1 cellular context compared by ENCODE assay signal in the genomic region with DNA sequence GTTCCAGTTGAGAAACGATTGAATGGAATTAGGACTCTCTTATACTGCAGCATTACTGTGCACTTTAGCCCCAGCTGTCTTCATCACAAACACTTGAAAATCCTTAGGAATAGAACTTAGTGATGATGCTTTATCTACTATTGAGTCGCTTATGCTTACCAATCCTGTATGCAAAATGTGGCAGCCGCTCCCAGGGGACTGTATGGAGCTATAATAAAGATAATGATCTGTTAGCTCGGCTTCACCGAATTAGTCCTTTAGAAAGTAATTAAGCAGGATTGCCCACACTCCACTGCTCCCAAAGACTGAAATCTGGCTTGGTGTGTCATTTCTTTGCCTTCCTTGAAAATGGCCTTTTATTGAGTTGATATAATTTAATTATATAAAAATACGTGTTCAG.
TF ChIP-seq lines count a peak whose summit lies in the region.

No MANE protein-coding gene starts in this region.

TF ChIP-seq in HEK293, 187 proteins besides CTCF, POLR2A, EP300 and RAD21 (continued from another document and continues in another):
- TF ChIP-seq, protein P1, sequence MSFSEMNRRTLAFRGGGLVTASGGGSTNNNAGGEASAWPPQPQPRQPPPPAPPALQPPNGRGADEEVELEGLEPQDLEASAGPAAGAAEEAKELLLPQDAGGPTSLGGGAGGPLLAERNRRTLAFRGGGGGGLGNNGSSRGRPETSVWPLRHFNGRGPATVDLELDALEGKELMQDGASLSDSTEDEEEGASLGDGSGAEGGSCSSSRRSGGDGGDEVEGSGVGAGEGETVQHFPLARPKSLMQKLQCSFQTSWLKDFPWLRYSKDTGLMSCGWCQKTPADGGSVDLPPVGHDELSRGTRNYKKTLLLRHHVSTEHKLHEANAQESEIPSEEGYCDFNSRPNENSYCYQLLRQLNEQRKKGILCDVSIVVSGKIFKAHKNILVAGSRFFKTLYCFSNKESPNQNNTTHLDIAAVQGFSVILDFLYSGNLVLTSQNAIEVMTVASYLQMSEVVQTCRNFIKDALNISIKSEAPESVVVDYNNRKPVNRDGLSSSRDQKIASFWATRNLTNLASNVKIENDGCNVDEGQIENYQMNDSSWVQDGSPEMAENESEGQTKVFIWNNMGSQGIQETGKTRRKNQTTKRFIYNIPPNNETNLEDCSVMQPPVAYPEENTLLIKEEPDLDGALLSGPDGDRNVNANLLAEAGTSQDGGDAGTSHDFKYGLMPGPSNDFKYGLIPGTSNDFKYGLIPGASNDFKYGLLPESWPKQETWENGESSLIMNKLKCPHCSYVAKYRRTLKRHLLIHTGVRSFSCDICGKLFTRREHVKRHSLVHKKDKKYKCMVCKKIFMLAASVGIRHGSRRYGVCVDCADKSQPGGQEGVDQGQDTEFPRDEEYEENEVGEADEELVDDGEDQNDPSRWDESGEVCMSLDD (tag by site-specific recombination; IDR thresholded peaks at IDR 0.05): no peak
- TF ChIP-seq ZNF670 (tag by site-specific recombination; IDR thresholded peaks at IDR 0.05; ENCODE audit: low read depth) (no peak), KLF8 (tag by site-specific recombination; IDR thresholded peaks at IDR 0.05) (0 out of 2 replicates have a peak, but pooled peaks have one; percentile 32), ZNF184 (tag by site-specific recombination; IDR thresholded peaks at IDR 0.05) (no peak), ZNF654 (tag by site-specific recombination; IDR thresholded peaks at IDR 0.05; ENCODE audit: low read depth) (no peak), ZXDB (tag by site-specific recombination; IDR thresholded peaks at IDR 0.05) (0 out of 2 replicates have a peak, but pooled peaks have one; percentile 12), ZBTB20 (tag by site-specific recombination; IDR thresholded peaks at IDR 0.05) (no peak), ZNF302 (tag by site-specific recombination; IDR thresholded peaks at IDR 0.05; ENCODE audit: low read depth) (no peak), MZF1 (tag by site-specific recombination; IDR thresholded peaks at IDR 0.05; ENCODE audit: borderline replicate concordance) (no peak), ZNF560 (tag by site-specific recombination; IDR thresholded peaks at IDR 0.05; ENCODE audit: borderline replicate concordance) (no peak), SCRT1 (tag by site-specific recombination; IDR thresholded peaks at IDR 0.05; ENCODE audit: borderline replicate concordance) (no peak), ZNF2 (tag by site-specific recombination; IDR thresholded peaks at IDR 0.05) (no peak), GFI1B (tag by site-specific recombination; IDR thresholded peaks at IDR 0.05) (0 out of 2 replicates have a peak, but pooled peaks have one; percentile 39), ZNF138 (tag by site-specific recombination; IDR thresholded peaks at IDR 0.05; ENCODE audit: borderline replicate concordance) (no peak), ZNF354C (tag by site-specific recombination; IDR thresholded peaks at IDR 0.05; ENCODE audit: borderline replicate concordance, low read depth) (no peak), TRIM28 (IDR thresholded peaks at IDR 0.05; ENCODE audit: borderline replicate concordance, low read length) (no peak), ZBTB8A (tag by site-specific recombination; IDR thresholded peaks at IDR 0.05) (no peak), ZNF114 (tag by site-specific recombination; IDR thresholded peaks at IDR 0.05) (no peak), ZNF211 (tag by site-specific recombination; IDR thresholded peaks at IDR 0.05; ENCODE audit: low read depth) (no peak), ZNF843 (tag by site-specific recombination; IDR thresholded peaks at IDR 0.05) (no peak), ZNF776 (tag by site-specific recombination; IDR thresholded peaks at IDR 0.05; ENCODE audit: borderline replicate concordance) (no peak), ZNF544 (tag by site-specific recombination; IDR thresholded peaks at IDR 0.05) (no peak), TCF7L2 (IDR thresholded peaks at IDR 0.05; ENCODE audit: borderline replicate concordance, low read depth, low read length) (no peak), EGR2 (tag by site-specific recombination; IDR thresholded peaks at IDR 0.05; ENCODE audit: low read depth) (no peak), GLIS2 (tag by site-specific recombination; IDR thresholded peaks at IDR 0.05) (no peak), ZFP3 (tag by site-specific recombination; IDR thresholded peaks at IDR 0.05; ENCODE audit: low read depth) (no peak), KLF10 (tag by site-specific recombination; IDR thresholded peaks at IDR 0.05) (peak; percentile 54), ZNF48 (tag by site-specific recombination; IDR thresholded peaks at IDR 0.05) (no peak), KLF16 (tag by site-specific recombination; IDR thresholded peaks at IDR 0.05) (no peak), OSR2 (tag by site-specific recombination; IDR thresholded peaks at IDR 0.05) (peak; percentile 92), ZNF335 (tag by site-specific recombination; conservative IDR thresholded peaks at IDR 0.05) (no peak), WT1 (tag by site-specific recombination; IDR thresholded peaks at IDR 0.05) (peak; percentile 48; the same call in 1 of the 2 replicates)
- TF ChIP-seq, protein P2, sequence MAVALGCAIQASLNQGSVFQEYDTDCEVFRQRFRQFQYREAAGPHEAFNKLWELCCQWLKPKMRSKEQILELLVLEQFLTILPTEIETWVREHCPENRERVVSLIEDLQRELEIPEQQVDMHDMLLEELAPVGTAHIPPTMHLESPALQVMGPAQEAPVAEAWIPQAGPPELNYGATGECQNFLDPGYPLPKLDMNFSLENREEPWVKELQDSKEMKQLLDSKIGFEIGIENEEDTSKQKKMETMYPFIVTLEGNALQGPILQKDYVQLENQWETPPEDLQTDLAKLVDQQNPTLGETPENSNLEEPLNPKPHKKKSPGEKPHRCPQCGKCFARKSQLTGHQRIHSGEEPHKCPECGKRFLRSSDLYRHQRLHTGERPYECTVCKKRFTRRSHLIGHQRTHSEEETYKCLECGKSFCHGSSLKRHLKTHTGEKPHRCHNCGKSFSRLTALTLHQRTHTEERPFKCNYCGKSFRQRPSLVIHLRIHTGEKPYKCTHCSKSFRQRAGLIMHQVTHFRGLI (tag by site-specific recombination; IDR thresholded peaks at IDR 0.05): no peak
- TF ChIP-seq, protein P3, sequence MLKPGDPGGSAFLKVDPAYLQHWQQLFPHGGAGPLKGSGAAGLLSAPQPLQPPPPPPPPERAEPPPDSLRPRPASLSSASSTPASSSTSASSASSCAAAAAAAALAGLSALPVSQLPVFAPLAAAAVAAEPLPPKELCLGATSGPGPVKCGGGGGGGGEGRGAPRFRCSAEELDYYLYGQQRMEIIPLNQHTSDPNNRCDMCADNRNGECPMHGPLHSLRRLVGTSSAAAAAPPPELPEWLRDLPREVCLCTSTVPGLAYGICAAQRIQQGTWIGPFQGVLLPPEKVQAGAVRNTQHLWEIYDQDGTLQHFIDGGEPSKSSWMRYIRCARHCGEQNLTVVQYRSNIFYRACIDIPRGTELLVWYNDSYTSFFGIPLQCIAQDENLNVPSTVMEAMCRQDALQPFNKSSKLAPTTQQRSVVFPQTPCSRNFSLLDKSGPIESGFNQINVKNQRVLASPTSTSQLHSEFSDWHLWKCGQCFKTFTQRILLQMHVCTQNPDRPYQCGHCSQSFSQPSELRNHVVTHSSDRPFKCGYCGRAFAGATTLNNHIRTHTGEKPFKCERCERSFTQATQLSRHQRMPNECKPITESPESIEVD (tag by site-specific recombination; IDR thresholded peaks at IDR 0.05): peak; percentile 81
- TF ChIP-seq, protein P4, sequence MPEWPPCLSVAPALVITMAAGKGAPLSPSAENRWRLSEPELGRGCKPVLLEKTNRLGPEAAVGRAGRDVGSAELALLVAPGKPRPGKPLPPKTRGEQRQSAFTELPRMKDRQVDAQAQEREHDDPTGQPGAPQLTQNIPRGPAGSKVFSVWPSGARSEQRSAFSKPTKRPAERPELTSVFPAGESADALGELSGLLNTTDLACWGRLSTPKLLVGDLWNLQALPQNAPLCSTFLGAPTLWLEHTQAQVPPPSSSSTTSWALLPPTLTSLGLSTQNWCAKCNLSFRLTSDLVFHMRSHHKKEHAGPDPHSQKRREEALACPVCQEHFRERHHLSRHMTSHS (tag by site-specific recombination; IDR thresholded peaks at IDR 0.05): no peak
- TF ChIP-seq, protein P5, sequence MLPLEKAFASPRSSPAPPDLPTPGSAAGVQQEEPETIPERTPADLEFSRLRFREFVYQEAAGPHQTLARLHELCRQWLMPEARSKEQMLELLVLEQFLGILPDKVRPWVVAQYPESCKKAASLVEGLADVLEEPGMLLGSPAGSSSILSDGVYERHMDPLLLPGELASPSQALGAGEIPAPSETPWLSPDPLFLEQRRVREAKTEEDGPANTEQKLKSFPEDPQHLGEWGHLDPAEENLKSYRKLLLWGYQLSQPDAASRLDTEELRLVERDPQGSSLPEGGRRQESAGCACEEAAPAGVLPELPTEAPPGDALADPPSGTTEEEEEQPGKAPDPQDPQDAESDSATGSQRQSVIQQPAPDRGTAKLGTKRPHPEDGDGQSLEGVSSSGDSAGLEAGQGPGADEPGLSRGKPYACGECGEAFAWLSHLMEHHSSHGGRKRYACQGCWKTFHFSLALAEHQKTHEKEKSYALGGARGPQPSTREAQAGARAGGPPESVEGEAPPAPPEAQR (tag by site-specific recombination; IDR thresholded peaks at IDR 0.05): no peak
- TF ChIP-seq, protein P6, sequence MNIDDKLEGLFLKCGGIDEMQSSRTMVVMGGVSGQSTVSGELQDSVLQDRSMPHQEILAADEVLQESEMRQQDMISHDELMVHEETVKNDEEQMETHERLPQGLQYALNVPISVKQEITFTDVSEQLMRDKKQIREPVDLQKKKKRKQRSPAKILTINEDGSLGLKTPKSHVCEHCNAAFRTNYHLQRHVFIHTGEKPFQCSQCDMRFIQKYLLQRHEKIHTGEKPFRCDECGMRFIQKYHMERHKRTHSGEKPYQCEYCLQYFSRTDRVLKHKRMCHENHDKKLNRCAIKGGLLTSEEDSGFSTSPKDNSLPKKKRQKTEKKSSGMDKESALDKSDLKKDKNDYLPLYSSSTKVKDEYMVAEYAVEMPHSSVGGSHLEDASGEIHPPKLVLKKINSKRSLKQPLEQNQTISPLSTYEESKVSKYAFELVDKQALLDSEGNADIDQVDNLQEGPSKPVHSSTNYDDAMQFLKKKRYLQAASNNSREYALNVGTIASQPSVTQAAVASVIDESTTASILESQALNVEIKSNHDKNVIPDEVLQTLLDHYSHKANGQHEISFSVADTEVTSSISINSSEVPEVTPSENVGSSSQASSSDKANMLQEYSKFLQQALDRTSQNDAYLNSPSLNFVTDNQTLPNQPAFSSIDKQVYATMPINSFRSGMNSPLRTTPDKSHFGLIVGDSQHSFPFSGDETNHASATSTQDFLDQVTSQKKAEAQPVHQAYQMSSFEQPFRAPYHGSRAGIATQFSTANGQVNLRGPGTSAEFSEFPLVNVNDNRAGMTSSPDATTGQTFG (tag by site-specific recombination; IDR thresholded peaks at IDR 0.05; ENCODE audit: borderline replicate concordance): no peak
- TF ChIP-seq, protein P7, sequence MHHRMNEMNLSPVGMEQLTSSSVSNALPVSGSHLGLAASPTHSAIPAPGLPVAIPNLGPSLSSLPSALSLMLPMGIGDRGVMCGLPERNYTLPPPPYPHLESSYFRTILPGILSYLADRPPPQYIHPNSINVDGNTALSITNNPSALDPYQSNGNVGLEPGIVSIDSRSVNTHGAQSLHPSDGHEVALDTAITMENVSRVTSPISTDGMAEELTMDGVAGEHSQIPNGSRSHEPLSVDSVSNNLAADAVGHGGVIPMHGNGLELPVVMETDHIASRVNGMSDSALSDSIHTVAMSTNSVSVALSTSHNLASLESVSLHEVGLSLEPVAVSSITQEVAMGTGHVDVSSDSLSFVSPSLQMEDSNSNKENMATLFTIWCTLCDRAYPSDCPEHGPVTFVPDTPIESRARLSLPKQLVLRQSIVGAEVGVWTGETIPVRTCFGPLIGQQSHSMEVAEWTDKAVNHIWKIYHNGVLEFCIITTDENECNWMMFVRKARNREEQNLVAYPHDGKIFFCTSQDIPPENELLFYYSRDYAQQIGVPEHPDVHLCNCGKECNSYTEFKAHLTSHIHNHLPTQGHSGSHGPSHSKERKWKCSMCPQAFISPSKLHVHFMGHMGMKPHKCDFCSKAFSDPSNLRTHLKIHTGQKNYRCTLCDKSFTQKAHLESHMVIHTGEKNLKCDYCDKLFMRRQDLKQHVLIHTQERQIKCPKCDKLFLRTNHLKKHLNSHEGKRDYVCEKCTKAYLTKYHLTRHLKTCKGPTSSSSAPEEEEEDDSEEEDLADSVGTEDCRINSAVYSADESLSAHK (tag by site-specific recombination; IDR thresholded peaks at IDR 0.05): 0 out of 2 replicates have a peak, but pooled peaks have one; percentile 7
- TF ChIP-seq, protein P8, sequence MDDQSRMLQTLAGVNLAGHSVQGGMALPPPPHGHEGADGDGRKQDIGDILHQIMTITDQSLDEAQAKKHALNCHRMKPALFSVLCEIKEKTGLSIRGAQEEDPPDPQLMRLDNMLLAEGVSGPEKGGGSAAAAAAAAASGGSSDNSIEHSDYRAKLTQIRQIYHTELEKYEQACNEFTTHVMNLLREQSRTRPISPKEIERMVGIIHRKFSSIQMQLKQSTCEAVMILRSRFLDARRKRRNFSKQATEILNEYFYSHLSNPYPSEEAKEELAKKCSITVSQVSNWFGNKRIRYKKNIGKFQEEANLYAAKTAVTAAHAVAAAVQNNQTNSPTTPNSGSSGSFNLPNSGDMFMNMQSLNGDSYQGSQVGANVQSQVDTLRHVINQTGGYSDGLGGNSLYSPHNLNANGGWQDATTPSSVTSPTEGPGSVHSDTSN (CRISPR knock-in tag; IDR thresholded peaks at IDR 0.05): no peak
- TF ChIP-seq, protein P9, sequence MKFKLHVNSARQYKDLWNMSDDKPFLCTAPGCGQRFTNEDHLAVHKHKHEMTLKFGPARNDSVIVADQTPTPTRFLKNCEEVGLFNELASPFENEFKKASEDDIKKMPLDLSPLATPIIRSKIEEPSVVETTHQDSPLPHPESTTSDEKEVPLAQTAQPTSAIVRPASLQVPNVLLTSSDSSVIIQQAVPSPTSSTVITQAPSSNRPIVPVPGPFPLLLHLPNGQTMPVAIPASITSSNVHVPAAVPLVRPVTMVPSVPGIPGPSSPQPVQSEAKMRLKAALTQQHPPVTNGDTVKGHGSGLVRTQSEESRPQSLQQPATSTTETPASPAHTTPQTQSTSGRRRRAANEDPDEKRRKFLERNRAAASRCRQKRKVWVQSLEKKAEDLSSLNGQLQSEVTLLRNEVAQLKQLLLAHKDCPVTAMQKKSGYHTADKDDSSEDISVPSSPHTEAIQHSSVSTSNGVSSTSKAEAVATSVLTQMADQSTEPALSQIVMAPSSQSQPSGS (tag by site-specific recombination; IDR thresholded peaks at IDR 0.05; ENCODE audit: low read depth): no peak
- TF ChIP-seq, protein P10, sequence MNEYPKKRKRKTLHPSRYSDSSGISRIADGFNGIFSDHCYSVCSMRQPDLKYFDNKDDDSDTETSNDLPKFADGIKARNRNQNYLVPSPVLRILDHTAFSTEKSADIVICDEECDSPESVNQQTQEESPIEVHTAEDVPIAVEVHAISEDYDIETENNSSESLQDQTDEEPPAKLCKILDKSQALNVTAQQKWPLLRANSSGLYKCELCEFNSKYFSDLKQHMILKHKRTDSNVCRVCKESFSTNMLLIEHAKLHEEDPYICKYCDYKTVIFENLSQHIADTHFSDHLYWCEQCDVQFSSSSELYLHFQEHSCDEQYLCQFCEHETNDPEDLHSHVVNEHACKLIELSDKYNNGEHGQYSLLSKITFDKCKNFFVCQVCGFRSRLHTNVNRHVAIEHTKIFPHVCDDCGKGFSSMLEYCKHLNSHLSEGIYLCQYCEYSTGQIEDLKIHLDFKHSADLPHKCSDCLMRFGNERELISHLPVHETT (tag by site-specific recombination; IDR thresholded peaks at IDR 0.05): no peak
